Comparison of ENCODE assay signal across 14 cellular contexts in the genomic region with DNA sequence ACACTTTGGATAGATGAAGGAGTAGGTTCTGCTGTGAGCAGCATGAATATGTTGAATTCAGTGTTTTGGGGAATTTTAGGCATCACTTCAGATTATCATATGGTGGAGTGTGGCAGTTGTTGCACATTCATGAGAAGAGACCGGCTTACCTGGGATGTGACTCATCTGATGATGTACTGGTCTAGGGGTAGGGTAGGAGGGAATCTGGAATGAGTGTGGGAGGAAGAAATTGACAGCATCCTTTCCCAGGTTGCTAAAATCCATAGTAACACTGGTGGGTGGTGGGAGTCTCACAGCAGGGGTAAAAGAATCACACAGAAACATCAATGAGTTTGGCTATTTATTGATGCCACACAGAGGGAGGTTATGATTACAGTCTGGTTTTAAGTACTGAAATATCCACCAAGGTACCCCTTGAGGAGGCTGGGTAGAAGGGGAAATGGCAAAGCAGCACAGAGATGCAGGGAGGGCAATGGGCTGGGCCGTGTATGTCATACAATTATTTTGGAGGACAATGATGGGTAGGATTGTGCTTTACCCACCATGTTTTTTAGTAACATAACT.
A peak's percentile ranks its signal among the peaks of the same experiment; 100 is the strongest.
DNase-seq lines count a peak whose midpoint lies in the region; TF ChIP-seq lines count a peak whose summit lies in the region.
"Had no signal": no experiment of that assay in that cellular context is flagged by ENCODE, and none has a peak within 500 bp of the region (broad histone marks: within the 10 kb centered on the region; RNA-seq: fewer than 3 reads in every experiment).

No MANE protein-coding gene starts in this region.

- BruUV-seq in mammary epithelial cell (replicated peaks; lab: Mats Ljungman, UMichigan), result no TSS peak

- CTCF ChIA-PET in mammary epithelial cell (lab: Charles Lee; ENCODE audit: low non-redundant PET), result no interaction called here

- DNase-seq in mammary epithelial cell, result peak; percentile 52
- DNase-seq in breast epithelium (ENCODE audit: low spot score in 2 of 2), result no peak
- DNase-seq in epithelial cell of esophagus (ENCODE audit: low read depth), result peak; percentile 8
- peak; percentile 62 for DNase-seq in putamen (ENCODE audit: low spot score)
- DNase-seq in cerebellar nuclear complex (lab: John Stamatoyannopoulos, UW), result no peak
- DNase-seq in NCI-H2029 treated with DMSO at 0.1 percent for 48 hours (lab: John Stamatoyannopoulos, UW), result no peak
- no peak for DNase-seq in NCI-H1105 treated with DMSO at 0.1 percent for 48 hours (lab: John Stamatoyannopoulos, UW)
- DNase-seq: ACHN; CD4-positive, CD25-positive, alpha-beta regulatory T cell; DMS53; H7; IMR-90 had no signal

- H3K36me3 ChIP-seq in mammary epithelial cell (ENCODE audit: insufficient read depth, low read length), result no peaks in the 10 kb centered on the region
- H3K36me3 ChIP-seq in breast epithelium, result no peaks in the 10 kb centered on the region
- H3K36me3 ChIP-seq: BLaER1 treated with 17β-estradiol and CSF1 and Interleukin-3, amounts not matched to agents 10 nM and 100 nM had no signal

- no peaks in the 10 kb centered on the region for H4K20me1 ChIP-seq in mammary epithelial cell (ENCODE audit: insufficient read depth, low read length)
- H4K20me1 ChIP-seq: BLaER1 treated with 17β-estradiol and CSF1 and Interleukin-3, amounts not matched to agents 10 nM and 100 nM had no signal

- WGBS in mammary epithelial cell (ENCODE audit: low coverage, missing lambda C conversion rate), result 78% methylated on average over 2 of the region's 2 CpGs

- H3K4me2 ChIP-seq in mammary epithelial cell (ENCODE audit: insufficient read depth, low read depth, low read length), result no peak overlapping the region
- H3K4me2 ChIP-seq: BLaER1 treated with 17β-estradiol and CSF1 and Interleukin-3, amounts not matched to agents 10 nM and 100 nM; GM23338 had no signal

- in situ Hi-C loops in mammary epithelial cell (cut with MboI; ENCODE audit: low sequenced_read_pairs in 2 of 2), result no loop called here

- H3K27ac ChIP-seq in mammary epithelial cell (ENCODE audit: insufficient read depth, low read depth, low read length) (no peak overlapping the region), breast epithelium (no peak overlapping the region)
- H3K27ac ChIP-seq: BLaER1 treated with 17β-estradiol and CSF1 and Interleukin-3, amounts not matched to agents 10 nM and 100 nM had no signal

- H3K9me3 ChIP-seq in mammary epithelial cell (replicated peaks; ENCODE audit: insufficient read depth, low read length), result no peaks in the 10 kb centered on the region
- no peaks in the 10 kb centered on the region for H3K9me3 ChIP-seq in breast epithelium

- H3K27me3 ChIP-seq in mammary epithelial cell (ENCODE audit: insufficient read depth, low read length) (no peaks in the 10 kb centered on the region), breast epithelium (no peaks in the 10 kb centered on the region)
- H3K27me3 ChIP-seq: BLaER1 treated with 17β-estradiol and CSF1 and Interleukin-3, amounts not matched to agents 10 nM and 100 nM had no signal

- no peaks in the 10 kb centered on the region for H3K79me2 ChIP-seq in mammary epithelial cell (ENCODE audit: insufficient read depth, low read length)

- dilution Hi-C loops in mammary epithelial cell (cut with HindIII; ENCODE audit: low sequenced_read_pairs), result no loop called here

- no peak overlapping the region for H3K9ac ChIP-seq in mammary epithelial cell (ENCODE audit: insufficient read depth, low read length)
- H3K9ac ChIP-seq: BLaER1 treated with 17β-estradiol and CSF1 and Interleukin-3, amounts not matched to agents 10 nM and 100 nM had no signal

- H3K4me3 ChIP-seq in mammary epithelial cell (replicated peaks in 1 of 3; ENCODE audit: insufficient read depth in 1 of 3, low read depth in 2 of 3, low read length in 3 of 3) (no peak overlapping the region), breast epithelium (no peak overlapping the region), epithelial cell of esophagus (ENCODE audit: low read length) (no peak overlapping the region)
- H3K4me3 ChIP-seq: BLaER1 treated with 17β-estradiol and CSF1 and Interleukin-3, amounts not matched to agents 10 nM and 100 nM; GM23338 had no signal

- no peaks in the 10 kb centered on the region for H3K4me1 ChIP-seq in mammary epithelial cell (ENCODE audit: insufficient read depth, low read length)
- no peaks in the 10 kb centered on the region for H3K4me1 ChIP-seq in breast epithelium
- H3K4me1 ChIP-seq: BLaER1 treated with 17β-estradiol and CSF1 and Interleukin-3, amounts not matched to agents 10 nM and 100 nM had no signal

- no peak for TF ChIP-seq CTCF in mammary epithelial cell (conservative IDR thresholded peaks at IDR 0.05 in 1 of 2, IDR thresholded peaks at IDR 0.05 in 1 of 2; ENCODE audit: extremely low read depth in 1 of 2, insufficient read depth in 1 of 2, low read depth in 1 of 2, low read length in 2 of 2)
- TF ChIP-seq CTCF in breast epithelium (IDR thresholded peaks at IDR 0.05), result no peak
- no peak for TF ChIP-seq CTCF in epithelial cell of esophagus (IDR thresholded peaks at IDR 0.05; ENCODE audit: insufficient read depth, low read depth, low read length, missing control alignments)

- H2AFZ ChIP-seq in mammary epithelial cell (ENCODE audit: low read depth, low read length), result no peak overlapping the region
- H2AFZ ChIP-seq: GM23338 had no signal

- intact Hi-C loops in mammary epithelial cell (cut with micrococcal nuclease) (no loop called here), breast epithelium (cut with DNase I; ENCODE audit: low total_unique reads) (no loop called here)

- TF ChIP-seq POLR2A in breast epithelium (IDR thresholded peaks at IDR 0.05), result no peak

Comparison
In these comparisons a context has a peak if more than half of its experiments do, and no peak if none do; other contexts are left out.
1. DNase-seq: peak in mammary epithelial cell (single experiment), epithelial cell of esophagus (single experiment) and putamen (single experiment); none in breast epithelium (0 of 2), cerebellar nuclear complex (0 of 2), NCI-H2029 treated with DMSO at 0.1 percent for 48 hours (single experiment) and NCI-H1105 treated with DMSO at 0.1 percent for 48 hours (single experiment).